In the genomic region with DNA sequence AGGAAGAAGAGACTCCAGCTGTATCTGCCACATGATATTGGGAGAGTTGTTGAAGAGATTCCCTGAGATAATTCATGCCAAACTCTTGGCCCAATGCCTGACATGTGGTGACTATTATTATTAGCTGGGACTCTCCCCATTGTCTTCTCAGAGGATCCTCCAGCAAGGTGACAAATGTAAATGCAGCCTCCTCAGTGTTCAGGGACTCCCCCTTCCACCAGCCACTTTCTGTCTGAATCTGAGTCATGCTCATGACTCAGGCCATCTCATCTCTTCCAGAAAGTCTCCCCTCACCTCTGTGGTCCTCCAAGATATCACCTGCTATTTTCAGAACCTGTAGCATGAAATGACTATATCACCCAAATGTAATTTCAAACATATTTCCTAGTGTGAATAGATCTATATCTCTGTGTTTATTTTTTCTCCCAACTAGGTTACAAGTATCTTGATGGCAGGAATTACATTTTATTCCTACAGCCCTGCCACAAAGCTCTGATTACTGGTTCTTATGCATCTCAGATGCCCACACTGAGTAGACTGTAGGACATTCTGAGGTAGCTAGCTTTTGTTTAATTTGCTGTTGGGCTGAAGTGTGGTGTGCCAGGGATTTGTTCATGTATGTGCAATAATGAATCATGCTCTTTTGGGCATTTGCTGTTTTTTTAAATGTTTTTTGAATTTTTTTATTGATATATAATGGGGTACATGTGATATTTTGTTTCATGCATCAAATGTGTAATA, we compare ENCODE assay signal across 8 cellular contexts.
DNase-seq lines count a peak whose midpoint lies in the region; ATAC-seq lines count a peak whose summit lies in the region.

No MANE protein-coding gene starts in this region.

- peak; percentile 77 for DNase-seq in DMS53 (lab: John Stamatoyannopoulos, UW)
- DNase-seq in activated naive CD4-positive, alpha-beta T cell treated with anti-CD3 and anti-CD28 coated beads, Interleukin-2, amount 50 U/mL, for 72 hours (ENCODE audit: low spot score in 2 of 2): peak; percentile 61 to 76
- DNase-seq in stimulated activated CD8-positive, alpha-beta memory T cell treated with anti-CD3 and anti-CD28 coated beads, Interleukin-12 subunit alpha, Interleukin-12 subunit beta, amount 100 ng/mL, for 4 hours (ENCODE audit: low read depth): peak; percentile 6
- no peak for DNase-seq in ecto neural progenitor cell (ENCODE audit: low spot score)
- no peak for DNase-seq in cortex of kidney (lab: John Stamatoyannopoulos, UW)
- no peak for DNase-seq in NCI-H2196 (lab: John Stamatoyannopoulos, UW; ENCODE audit: unreplicated experiment)

- ATAC-seq in GM21390 (IDR thresholded peaks at IDR 0.05; ENCODE audit: unreplicated experiment): peak; percentile 88
- peak; percentile 87 for ATAC-seq in HG03565 (IDR thresholded peaks at IDR 0.05; ENCODE audit: unreplicated experiment)
- ATAC-seq in activated naive CD4-positive, alpha-beta T cell treated with anti-CD3 and anti-CD28 coated beads, Interleukin-2, amount 50 U/mL, for 72 hours: peak; percentile 87 to 88

- H3K27ac Mint-ChIP-seq in activated naive CD4-positive, alpha-beta T cell treated with anti-CD3 and anti-CD28 coated beads, Interleukin-2, amount 50 U/mL, for 72 hours: peak overlapping the region; percentile 0 to 21

- no peaks in the 10 kb centered on the region for H3K9me3 Mint-ChIP-seq in activated naive CD4-positive, alpha-beta T cell treated with anti-CD3 and anti-CD28 coated beads, Interleukin-2, amount 50 U/mL, for 72 hours

- no peaks in the 10 kb centered on the region for H3K36me3 Mint-ChIP-seq in activated naive CD4-positive, alpha-beta T cell treated with anti-CD3 and anti-CD28 coated beads, Interleukin-2, amount 50 U/mL, for 72 hours

Comparison
In these comparisons a context has a peak if more than half of its experiments do, and no peak if none do; other contexts are left out.
1. DNase-seq: peak in DMS53 (single experiment), activated naive CD4-positive, alpha-beta T cell treated with anti-CD3 and anti-CD28 coated beads, Interleukin-2, amount 50 U/mL, for 72 hours (2 of 2) and stimulated activated CD8-positive, alpha-beta memory T cell treated with anti-CD3 and anti-CD28 coated beads, Interleukin-12 subunit alpha, Interleukin-12 subunit beta, amount 100 ng/mL, for 4 hours (single experiment); none in ecto neural progenitor cell (single experiment), cortex of kidney (single experiment) and NCI-H2196 (single experiment).
2. Peak in every context shown above with its lines, with median percentiles within 50 percentile points of each other: ATAC-seq.